Comparison of ENCODE assay signal across 24 cellular contexts in genomic region chr4:8739820-8740665, GRCh38.
DNase-seq lines count a peak whose midpoint lies in the region; ATAC-seq, FAIRE-seq and TF ChIP-seq lines count a peak whose summit lies in the region.
"Had no signal": no experiment of that assay in that cellular context is flagged by ENCODE, and none has a peak within 500 bp of the region (broad histone marks: within the 10 kb centered on the region; RNA-seq: fewer than 3 reads in every experiment).

No MANE protein-coding gene starts in this region.

- no peak overlapping the region for H3K56ac ChIP-seq in H1 (replicated peaks; ENCODE audit: insufficient read length, low read depth, low read length)

- H3K14ac ChIP-seq in H1 (ENCODE audit: insufficient read length) = no peak overlapping the region

- no peaks in the 10 kb centered on the region for H3K79me2 ChIP-seq in H1 (ENCODE audit: control insufficient read depth in 1 of 2, insufficient read depth in 2 of 2, low read length in 2 of 2)

- H2BK15ac ChIP-seq in H1 (ENCODE audit: low read length) = no peak overlapping the region

- H4K20me1 ChIP-seq in H1 (replicated peaks in 1 of 2; ENCODE audit: control insufficient read depth in 1 of 2, insufficient read depth in 2 of 2, low read length in 2 of 2) = no peaks in the 10 kb centered on the region

- no peak for ATAC-seq in GM19395 (IDR thresholded peaks at IDR 0.05; ENCODE audit: unreplicated experiment)
- ATAC-seq in GM21529 (IDR thresholded peaks at IDR 0.05; ENCODE audit: unreplicated experiment) = no peak
- ATAC-seq: HCT116, Right ventricle myocardium inferior, T-cell had no signal

- POLR2A ChIA-PET in H1 (lab: Charles Lee; ENCODE audit: partially characterized antibody) = no interaction called here

- no peak overlapping the region for H2BK20ac ChIP-seq in H1 (ENCODE audit: low read length)

- H3K18ac ChIP-seq in H1 (ENCODE audit: extremely low read depth, low read length) = no peak overlapping the region

- no peak for FAIRE-seq in H1 (lab: Jason Lieb, UNC)
- FAIRE-seq: kidney, TTC549 had no signal

- no peaks in the 10 kb centered on the region for H3K4me1 Mint-ChIP-seq in CD14-positive monocyte
- no peaks in the 10 kb centered on the region for H3K4me1 Mint-ChIP-seq in osteocyte (ENCODE audit: unreplicated experiment)
- H3K4me1 Mint-ChIP-seq: T-cell had no signal

- no peak overlapping the region for H4K5ac ChIP-seq in H1 (ENCODE audit: insufficient read length, low read depth, low read length)

- H3K4me3 Mint-ChIP-seq in CD14-positive monocyte (no peak overlapping the region), osteocyte (ENCODE audit: unreplicated experiment) (no peak overlapping the region)
- H3K4me3 Mint-ChIP-seq: T-cell had no signal

- TF ChIP-seq CTCF in CD14-positive monocyte (IDR thresholded peaks at IDR 0.05) = no peak
- TF ChIP-seq CTCF in H1 (IDR thresholded peaks at IDR 0.05; ENCODE audit: control extremely low read depth in 1 of 3, insufficient read depth in 1 of 3, low read depth in 1 of 3, low read length in 3 of 3) = no peak
- TF ChIP-seq CTCF in osteocyte (IDR thresholded peaks at IDR 0.05) = no peak

- WGBS in H1 (ENCODE audit: extremely low coverage in 1 of 2, insufficient coverage in 1 of 2, insufficient read length in 1 of 2, insufficient replicate concordance in 2 of 2, low coverage in 1 of 2, low lambda C conversion rate in 2 of 2, missing lambda C conversion rate in 1 of 2), 2 experiments = 87% methylated on average over 23 of the region's 23 CpGs; no CpG with 5 or more reads in 1 of the 2 experiments

- intact Hi-C loops in CD14-positive monocyte (cut with micrococcal nuclease) = no loop called here

- DNase-seq in CD14-positive monocyte (ENCODE audit: low spot score) (peak; percentile 41), M059J (ENCODE audit: low read depth) (peak; percentile 52), H1 (ENCODE audit: low read depth in 1 of 2, low spot score in 2 of 2) (no peak), osteocyte (ENCODE audit: extremely low spot score, unreplicated experiment) (peak; percentile 73), SKM-1 (lab: John Stamatoyannopoulos, UW; ENCODE audit: unreplicated experiment) (no peak), 8988T (no peak)
- DNase-seq: activated CD4-positive, alpha-beta T cell treated with anti-CD3 and anti-CD28 coated beads for 48 hours; C1 segment of cervical spinal cord; effector CD4-positive, alpha-beta T cell; erythroblast; foreskin melanocyte; KBM-7; kidney; MV-4-11; NCI-H1694; NCI-H748 treated with DMSO at 0.1 percent for 48 hours; occipital lobe; T-cell had no signal

- H3K9me3 Mint-ChIP-seq in CD14-positive monocyte (peaks cover 0 to 2% (median 0%) of the 10 kb centered on the region in 7 donors), osteocyte (ENCODE audit: unreplicated experiment) (no peaks in the 10 kb centered on the region)
- H3K9me3 Mint-ChIP-seq: activated T-helper 2 cell treated with anti-CD3 and anti-CD28 coated beads, Interferon-gamma antibody, Interleukin-2, Interleukin-4, amounts not matched to agents 10 μg/mL and 5 μg/mL and 100 μg/mL, durations not matched to agents 14 hours and 24 hours and 36 hours; T-cell had no signal

- TF ChIP-seq POLR2A in H1 (IDR thresholded peaks at IDR 0.05; ENCODE audit: control extremely low read depth in 1 of 2, low read depth in 2 of 2, low read length in 2 of 2) = no peak

- no peaks in the 10 kb centered on the region; the same call in 1 of the 2 replicates for H3K23me2 ChIP-seq in H1 (ENCODE audit: low read depth, low read length)

- peak overlapping the region; percentile 28; the same call in 1 of the 2 replicates for H4K8ac ChIP-seq in H1 (ENCODE audit: extremely low read depth, insufficient read depth, low read length)

- peak overlapping the region; percentile 65 for H2AFZ ChIP-seq in H1 (ENCODE audit: low read length)

- no peaks in the 10 kb centered on the region for H3K36me3 ChIP-seq in H1 (ENCODE audit: control insufficient read depth in 2 of 4, insufficient read depth in 4 of 4, low read length in 3 of 4)

- H3K9me3 ChIP-seq in H1 (ENCODE audit: insufficient read depth in 2 of 2, low read depth in 1 of 2, low read length in 1 of 2) = no peaks in the 10 kb centered on the region

- TF ChIP-seq EP300 in H1 (IDR thresholded peaks at IDR 0.05; ENCODE audit: borderline replicate concordance in 1 of 2, low read depth in 2 of 2, low read length in 2 of 2) = no peak

- H3K9ac ChIP-seq in H1 (replicated peaks in 1 of 4; ENCODE audit: extremely low read depth in 1 of 4, low read depth in 3 of 4, low read length in 3 of 4) = no peak overlapping the region

- no peak overlapping the region for H3K23ac ChIP-seq in H1 (ENCODE audit: insufficient read length)

- no peak overlapping the region for H3K4ac ChIP-seq in H1 (replicated peaks; ENCODE audit: insufficient read length, low read depth, low read length)

- H3K27me3 Mint-ChIP-seq in CD14-positive monocyte (ENCODE audit: low read depth in 3 of 3) = peaks cover 0 to 9% (median 3%) of the 10 kb centered on the region in 3 donors
- H3K27me3 Mint-ChIP-seq in osteocyte (ENCODE audit: unreplicated experiment) = peaks cover 5% of the 10 kb centered on the region

- no peak for TF ChIP-seq RAD21 in H1 (IDR thresholded peaks at IDR 0.05 in 1 of 2, conservative IDR thresholded peaks at IDR 0.05 in 1 of 2; ENCODE audit: low read depth in 2 of 2, low read length in 2 of 2)

- no peak overlapping the region for H3K27ac ChIP-seq in H1 (ENCODE audit: low read depth, low read length)

- no peak overlapping the region for H2BK5ac ChIP-seq in H1 (ENCODE audit: low read depth, low read length)

- CTCF ChIA-PET in H1 (lab: Charles Lee; ENCODE audit: partially characterized antibody) = no interaction called here

- H2BK120ac ChIP-seq in H1 (replicated peaks; ENCODE audit: low read depth, low read length) = no peak overlapping the region

- H3K36me3 Mint-ChIP-seq in CD14-positive monocyte (no peaks in the 10 kb centered on the region), osteocyte (ENCODE audit: unreplicated experiment) (no peaks in the 10 kb centered on the region)
- H3K36me3 Mint-ChIP-seq: T-cell had no signal

- no peak overlapping the region for H4K91ac ChIP-seq in H1 (replicated peaks; ENCODE audit: insufficient read length, low read length)

- no peaks in the 10 kb centered on the region; a peak in 1 of 7 replicates for H3K27me3 ChIP-seq in H1 (replicated peaks in 1 of 4; ENCODE audit: control insufficient read depth in 3 of 4, extremely low read depth in 1 of 4, insufficient read depth in 3 of 4, low read length in 3 of 4)

- no peaks in the 10 kb centered on the region for H3K79me1 ChIP-seq in H1 (ENCODE audit: low read depth, low read length)

- H3K27ac Mint-ChIP-seq in CD14-positive monocyte = no peak overlapping the region
- H3K27ac Mint-ChIP-seq in osteocyte (ENCODE audit: unreplicated experiment) = no peak overlapping the region
- H3K27ac Mint-ChIP-seq: activated T-helper 2 cell treated with anti-CD3 and anti-CD28 coated beads, Interferon-gamma antibody, Interleukin-2, Interleukin-4, amounts not matched to agents 10 μg/mL and 5 μg/mL and 100 μg/mL, durations not matched to agents 14 hours and 24 hours and 36 hours; T-cell had no signal

- no peak overlapping the region for H3K4me3 ChIP-seq in H1 (ENCODE audit: extremely low read depth in 1 of 4, insufficient read depth in 2 of 4, low read depth in 3 of 4, low read length in 4 of 4)

- 0 out of 2 replicates have a peak overlapping the region, but pooled peaks have one; percentile 27 for H2BK12ac ChIP-seq in H1 (ENCODE audit: low read depth, low read length)

- no peaks in the 10 kb centered on the region; a peak in 1 of 7 replicates for H3K4me1 ChIP-seq in H1 (replicated peaks in 1 of 4; ENCODE audit: control insufficient read depth in 3 of 4, insufficient read depth in 4 of 4, low read length in 3 of 4)

- H3K4me2 ChIP-seq in H1 (ENCODE audit: insufficient read depth in 1 of 2, low read depth in 2 of 2, low read length in 2 of 2) = no peak overlapping the region

- H2AK5ac ChIP-seq in H1 (ENCODE audit: low read depth, low read length) = no peak overlapping the region

TF ChIP-seq in H1, 55 proteins besides CTCF, POLR2A, EP300 and RAD21:
- TF ChIP-seq CBX5 (IDR thresholded peaks at IDR 0.05; ENCODE audit: low read depth, low read length) (no peak), KDM5A (IDR thresholded peaks at IDR 0.05; ENCODE audit: low read length) (no peak)

Comparison
In these comparisons a context has a peak if more than half of its experiments do, and no peak if none do; other contexts are left out.
1. DNase-seq: peak in CD14-positive monocyte (single experiment), M059J (single experiment) and osteocyte (single experiment); none in H1 (0 of 2), SKM-1 (single experiment) and 8988T (single experiment).